In the genomic region with DNA sequence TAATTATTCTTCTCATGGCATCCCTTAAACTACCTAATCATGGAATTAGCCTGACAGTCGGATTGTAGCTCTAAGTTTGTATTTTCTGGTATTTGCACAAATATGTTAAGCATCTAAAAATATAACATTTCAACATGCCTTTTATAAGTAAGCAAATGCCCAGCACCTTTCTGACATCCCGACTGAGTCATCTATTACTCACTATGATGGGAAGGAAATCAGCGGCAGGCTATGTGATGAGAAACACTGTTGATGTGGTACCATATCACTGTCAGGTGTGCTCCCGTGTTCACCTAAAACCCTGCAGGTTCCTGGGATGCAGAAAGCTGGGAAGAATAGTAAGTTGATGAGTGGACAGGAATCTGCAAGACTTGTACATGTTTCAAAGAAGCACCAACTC, we compare ENCODE assay signal across 17 cellular contexts.
A peak's percentile ranks its signal among the peaks of the same experiment; 100 is the strongest.
DNase-seq lines count a peak whose midpoint lies in the region; ATAC-seq, FAIRE-seq and TF ChIP-seq lines count a peak whose summit lies in the region.
"Had no signal": no experiment of that assay in that cellular context is flagged by ENCODE, and none has a peak within 500 bp of the region (broad histone marks: within the 10 kb centered on the region; RNA-seq: fewer than 3 reads in every experiment).

No MANE protein-coding gene starts in this region.

- H3K9me3 Mint-ChIP-seq in naive thymus-derived CD8-positive, alpha-beta T cell: peaks cover 0 to 16% (median 0%) of the 10 kb centered on the region in 9 donors
- H3K9me3 Mint-ChIP-seq: activated naive CD8-positive, alpha-beta T cell treated with anti-CD3 and anti-CD28 coated beads, Interleukin-2, amount 10 ng/mL, durations not matched to agents 7 days and 5 days had no signal

- H3K4me3 ChIP-seq in epithelial cell of esophagus (ENCODE audit: low read length): no peak overlapping the region
- H3K4me3 ChIP-seq: mucosa of descending colon, psoas muscle, stomach had no signal

- H3K36me3 Mint-ChIP-seq in naive thymus-derived CD8-positive, alpha-beta T cell: no peaks in the 10 kb centered on the region
- H3K36me3 Mint-ChIP-seq: activated naive CD8-positive, alpha-beta T cell treated with anti-CD3 and anti-CD28 coated beads, Interleukin-2, amount 10 ng/mL, durations not matched to agents 7 days and 5 days had no signal

- H3K27ac Mint-ChIP-seq in naive thymus-derived CD8-positive, alpha-beta T cell: no peak overlapping the region
- H3K27ac Mint-ChIP-seq: activated naive CD8-positive, alpha-beta T cell treated with anti-CD3 and anti-CD28 coated beads, Interleukin-2, amount 10 ng/mL, durations not matched to agents 7 days and 5 days; effector memory CD8-positive, alpha-beta T cell had no signal

- H3K4me3 Mint-ChIP-seq in naive thymus-derived CD8-positive, alpha-beta T cell: no peak overlapping the region
- H3K4me3 Mint-ChIP-seq: activated naive CD8-positive, alpha-beta T cell treated with anti-CD3 and anti-CD28 coated beads, Interleukin-2, amount 10 ng/mL, durations not matched to agents 7 days and 5 days; effector memory CD8-positive, alpha-beta T cell had no signal

- H3K27me3 Mint-ChIP-seq in naive thymus-derived CD8-positive, alpha-beta T cell: peaks cover 0 to 10% (median 0%) of the 10 kb centered on the region in 5 donors
- H3K27me3 Mint-ChIP-seq: activated naive CD8-positive, alpha-beta T cell treated with anti-CD3 and anti-CD28 coated beads, Interleukin-2, amount 10 ng/mL, durations not matched to agents 7 days and 5 days; effector memory CD8-positive, alpha-beta T cell had no signal

- DNase-seq in GM03348 (ENCODE audit: low spot score) (peak; percentile 76), RCC 7860 (ENCODE audit: low spot score) (peak; percentile 67), epithelial cell of esophagus (ENCODE audit: low read depth) (peak; percentile 87), pulmonary artery endothelial cell (ENCODE audit: low read depth, low spot score) (peak; percentile 11), NCI-H2171 treated with DMSO at 0.1 percent for 48 hours (lab: John Stamatoyannopoulos, UW) (no peak)
- DNase-seq in naive thymus-derived CD8-positive, alpha-beta T cell: no peak
- DNase-seq: activated naive CD8-positive, alpha-beta T cell treated with anti-CD3 and anti-CD28 coated beads, Interleukin-2, amount 10 ng/mL, durations not matched to agents 7 days and 5 days; effector memory CD8-positive, alpha-beta T cell; KG1; mucosa of descending colon; NCI-H2081 treated with DMSO at 0.1 percent for 48 hours; psoas muscle; stimulated activated CD4-positive, alpha-beta T cell treated with anti-CD3 and anti-CD28 coated beads, Interleukin-4, amount 100 ng/mL, for 4 hours; stomach had no signal

- POLR2A ChIA-PET in naive thymus-derived CD8-positive, alpha-beta T cell (lab: Charles Lee): no interaction called here

- peak; percentile 82 for FAIRE-seq in RCC 7860 (lab: Jason Lieb, UNC)
- FAIRE-seq: TTC549 had no signal

- ATAC-seq in GM21723 (IDR thresholded peaks at IDR 0.05; ENCODE audit: unreplicated experiment): no peak
- ATAC-seq in naive thymus-derived CD8-positive, alpha-beta T cell: no peak
- no peak for ATAC-seq in GM18519 (IDR thresholded peaks at IDR 0.05; ENCODE audit: low FRiP score, unreplicated experiment)
- ATAC-seq: effector memory CD8-positive, alpha-beta T cell; mucosa of descending colon had no signal

- no peak for TF ChIP-seq CTCF in epithelial cell of esophagus (IDR thresholded peaks at IDR 0.05; ENCODE audit: insufficient read depth, low read depth, low read length, missing control alignments)

- H3K4me1 Mint-ChIP-seq in naive thymus-derived CD8-positive, alpha-beta T cell: no peaks in the 10 kb centered on the region
- H3K4me1 Mint-ChIP-seq: activated naive CD8-positive, alpha-beta T cell treated with anti-CD3 and anti-CD28 coated beads, Interleukin-2, amount 10 ng/mL, durations not matched to agents 7 days and 5 days had no signal

Comparison
In these comparisons a context has a peak if more than half of its experiments do, and no peak if none do; other contexts are left out.
1. DNase-seq: peak in GM03348 (single experiment), RCC 7860 (single experiment), epithelial cell of esophagus (single experiment) and pulmonary artery endothelial cell (single experiment); none in NCI-H2171 treated with DMSO at 0.1 percent for 48 hours (single experiment) and naive thymus-derived CD8-positive, alpha-beta T cell (0 of 10).